ENCODE assay signal across 8 cellular contexts in genomic region chr11:95296621-95297025, GRCh38.
A peak's percentile ranks its signal among the peaks of the same experiment; 100 is the strongest.
DNase-seq lines count a peak whose midpoint lies in the region; ATAC-seq lines count a peak whose summit lies in the region.
"Had no signal": no experiment of that assay in that cellular context is flagged by ENCODE, and none has a peak within 500 bp of the region (broad histone marks: within the 10 kb centered on the region; RNA-seq: fewer than 3 reads in every experiment).

No MANE protein-coding gene starts in this region.

- DNase-seq in NCI-H69 (lab: John Stamatoyannopoulos, UW) (peak; percentile 89), renal cortical epithelial cell (ENCODE audit: low read depth) (peak; percentile 62), SW 1271 (lab: John Stamatoyannopoulos, UW) (no peak), dedifferentiated amniotic fluid mesenchymal stem cell (ENCODE audit: extremely low spot score) (no peak), head of caudate nucleus (no peak)
- DNase-seq: activated CD8-positive, alpha-beta memory T cell treated with anti-CD3 and anti-CD28 coated beads for 24 hours had no signal

- ATAC-seq in GM18909 (IDR thresholded peaks at IDR 0.05; ENCODE audit: poor library complexity, unreplicated experiment), result peak; percentile 97
- peak; percentile 87 for ATAC-seq in HG02798 (IDR thresholded peaks at IDR 0.05; ENCODE audit: poor library complexity, unreplicated experiment)

- intact Hi-C loops in head of caudate nucleus (cut with DNase I), result no loop called here

Comparison
In these comparisons a context has a peak if more than half of its experiments do, and no peak if none do; other contexts are left out.
1. DNase-seq: peak in NCI-H69 (single experiment) and renal cortical epithelial cell (single experiment); none in SW 1271 (0 of 2), dedifferentiated amniotic fluid mesenchymal stem cell (single experiment) and head of caudate nucleus (0 of 42).